15 cellular contexts compared by ENCODE assay signal in genomic region chr14:38716871-38717270, GRCh38.
DNase-seq lines count a peak whose midpoint lies in the region; ATAC-seq and TF ChIP-seq lines count a peak whose summit lies in the region.
"Had no signal": no experiment of that assay in that cellular context is flagged by ENCODE, and none has a peak within 500 bp of the region (broad histone marks: within the 10 kb centered on the region; RNA-seq: fewer than 3 reads in every experiment).

No MANE protein-coding gene starts in this region.

- H3K9me3 Mint-ChIP-seq in activated B cell treated with CpG ODN at 0.5 μM for 24 hours = no peaks in the 10 kb centered on the region
- peaks cover 0 to 1% (median 0%) of the 10 kb centered on the region in 7 donors for H3K9me3 Mint-ChIP-seq in naive B cell

- H4K20me1 ChIP-seq in BLaER1 = no peaks in the 10 kb centered on the region

- H3K27me3 ChIP-seq in BLaER1 = no peaks in the 10 kb centered on the region
- H3K27me3 ChIP-seq: hepatocyte, upper lobe of left lung had no signal

- POLR2A ChIA-PET in activated B cell treated with CpG ODN at 0.5 μM for 24 hours (lab: Charles Lee) = no interaction called here

- H3K4me2 ChIP-seq in BLaER1 = peak overlapping the region; percentile 65
- H3K4me2 ChIP-seq: hepatocyte had no signal

- intact Hi-C loops in activated B cell treated with CpG ODN at 0.5 μM for 24 hours (cut with micrococcal nuclease) = no loop called here

- H3K9me3 ChIP-seq in BLaER1 = 0 out of 2 replicates have a peak, but pooled peaks cover 4% of the 10 kb centered on the region
- H3K9me3 ChIP-seq: upper lobe of left lung had no signal

- ATAC-seq in activated B cell treated with CpG ODN at 0.5 μM for 24 hours (ENCODE audit: low read depth) (peak; percentile 10), naive B cell (ENCODE audit: low read depth in 2 of 2) (peak; percentile 63)
- ATAC-seq: sciatic nerve had no signal

- no peak for TF ChIP-seq CTCF in activated B cell treated with CpG ODN at 0.5 μM for 24 hours (IDR thresholded peaks at IDR 0.05)

- no peak overlapping the region for H3K4me3 ChIP-seq in BLaER1
- H3K4me3 ChIP-seq: hepatocyte, lung, upper lobe of left lung had no signal

- H3K27ac Mint-ChIP-seq in activated B cell treated with CpG ODN at 0.5 μM for 24 hours (no peak overlapping the region), naive B cell (peak overlapping the region in 2 of 6 donors; percentile 3 to 43)

- no peaks in the 10 kb centered on the region for H3K36me3 Mint-ChIP-seq in activated B cell treated with CpG ODN at 0.5 μM for 24 hours (ENCODE audit: low read depth)
- H3K36me3 Mint-ChIP-seq in naive B cell = no peaks in the 10 kb centered on the region

- H3K4me1 ChIP-seq in BLaER1 = peaks cover 16% of the 10 kb centered on the region

- CTCF ChIA-PET in activated B cell treated with CpG ODN at 0.5 μM for 24 hours (lab: Charles Lee) = no interaction called here

- DNase-seq in NAMALWA (ENCODE audit: low spot score) (peak; percentile 34), activated B cell treated with CpG ODN at 0.5 μM for 24 hours (no peak), naive B cell (no peak), AG08396 (ENCODE audit: low spot score) (no peak), kidney glomerular epithelial cell (lab: John Stamatoyannopoulos, UW) (no peak), OCI-M2 (lab: John Stamatoyannopoulos, UW; ENCODE audit: unreplicated experiment) (no peak)
- no peak for DNase-seq in activated effector memory CD4-positive, alpha-beta T cell treated with Interleukin-2 at 50 U/mL for 16 hours
- DNase-seq: DMS153, NCI-H2227 treated with DMSO at 0.1 percent for 48 hours, SW 1271, upper lobe of left lung had no signal

- H3K27ac ChIP-seq in BLaER1 = peak overlapping the region; percentile 56
- H3K27ac ChIP-seq: hepatocyte, upper lobe of left lung had no signal

- 0 out of 2 replicates have a peak overlapping the region, but pooled peaks have one; percentile 2 for H3K9ac ChIP-seq in BLaER1

- H3K4me3 Mint-ChIP-seq in activated B cell treated with CpG ODN at 0.5 μM for 24 hours = no peak overlapping the region
- no peak overlapping the region for H3K4me3 Mint-ChIP-seq in naive B cell

- H3K36me3 ChIP-seq in BLaER1 = no peaks in the 10 kb centered on the region
- H3K36me3 ChIP-seq: upper lobe of left lung had no signal

- H3K4me1 Mint-ChIP-seq in activated B cell treated with CpG ODN at 0.5 μM for 24 hours (peaks cover 6% of the 10 kb centered on the region), naive B cell (peaks cover 0 to 5% (median 3%) of the 10 kb centered on the region in 3 donors)

- H3K27me3 Mint-ChIP-seq in activated B cell treated with CpG ODN at 0.5 μM for 24 hours = no peaks in the 10 kb centered on the region
- no peaks in the 10 kb centered on the region for H3K27me3 Mint-ChIP-seq in naive B cell
